28 cellular contexts compared by ENCODE assay signal in the genomic region with DNA sequence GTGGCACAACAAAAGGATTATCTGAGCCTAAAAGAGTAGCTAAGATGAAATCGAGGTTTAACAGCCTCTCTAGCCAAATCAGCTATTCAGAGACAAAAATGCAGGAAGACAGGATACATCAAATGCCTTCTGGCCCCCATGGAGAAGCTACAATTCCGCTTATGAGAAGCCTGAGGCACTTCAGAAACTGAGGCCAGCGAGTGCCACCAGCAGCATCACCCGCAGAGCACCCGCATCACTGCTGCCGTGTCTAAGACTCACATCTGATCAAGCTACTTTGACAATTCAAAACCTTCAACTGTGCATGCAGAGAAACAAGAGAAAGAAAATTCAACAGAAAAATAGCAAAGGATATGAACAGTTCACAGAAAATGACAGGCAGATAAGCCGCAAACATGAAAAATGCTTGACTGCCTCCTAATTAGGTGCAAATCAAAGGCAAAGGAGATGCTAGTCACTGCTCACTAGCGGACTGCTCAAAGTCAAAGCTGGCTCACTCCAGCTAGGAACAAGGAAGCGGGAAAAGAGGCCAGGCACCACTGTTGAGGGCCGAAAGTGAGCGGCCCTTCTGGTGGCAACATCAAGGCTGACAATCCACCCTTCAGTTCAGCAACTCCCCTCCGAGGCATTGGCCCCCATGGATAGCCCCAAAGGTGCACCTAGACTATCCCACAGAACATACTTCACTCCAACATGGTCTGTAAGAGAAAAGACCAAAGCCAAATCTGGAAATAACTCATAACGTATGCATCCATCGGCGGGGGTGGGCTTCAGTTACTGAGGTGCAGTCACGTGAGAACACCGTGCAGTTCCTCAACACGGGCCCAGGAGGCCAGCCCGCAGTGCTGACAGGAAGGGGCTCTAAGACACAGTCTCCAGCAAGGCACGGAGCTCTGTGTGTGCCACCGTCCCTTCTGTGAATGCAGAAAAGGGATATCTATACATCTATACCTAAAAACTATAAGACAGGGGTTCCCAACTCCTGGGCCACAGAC.
"Had no signal": no experiment of that assay in that cellular context is flagged by ENCODE, and none has a peak within 500 bp of the region (broad histone marks: within the 10 kb centered on the region; RNA-seq: fewer than 3 reads in every experiment).

No MANE protein-coding gene starts in this region.

- H3K36me3 ChIP-seq: WERI-Rb-1 had no signal

- ATAC-seq: activated CD4-positive, CD25-positive, alpha-beta regulatory T cell treated with anti-CD3 and anti-CD28 coated beads, Interleukin-2, amount 50 U/mL, for 24 hours; activated naive CD4-positive, alpha-beta T cell treated with anti-CD3 and anti-CD28 coated beads, Interleukin-2, amount 50 U/mL, for 72 hours; activated T-cell treated with anti-CD3 and anti-CD28 coated beads, Interleukin-2, amount 50 U/mL, for 72 hours; heart left ventricle; T-helper 17 cell had no signal

- H3K9me3 ChIP-seq: ascending aorta, breast epithelium, colonic mucosa, esophagus squamous epithelium, heart left ventricle had no signal

- H3K27ac ChIP-seq: ascending aorta, breast epithelium, cardiac muscle cell, colonic mucosa, epithelial cell of prostate, esophagus squamous epithelium, heart left ventricle, WERI-Rb-1 had no signal

- H3K27me3 ChIP-seq: ascending aorta, breast epithelium, cardiac muscle cell, colonic mucosa, esophagus squamous epithelium, heart left ventricle had no signal

- H3K4me3 ChIP-seq: ascending aorta, breast epithelium, cardiac muscle cell, colonic mucosa, esophagus squamous epithelium, heart left ventricle had no signal

- H3K4me1 ChIP-seq: ascending aorta, breast epithelium, colonic mucosa, esophagus squamous epithelium had no signal

- DNase-seq: activated B cell treated with CpG ODN at 0.5 μM for 24 hours; activated CD4-positive, alpha-beta memory T cell treated with anti-CD3 and anti-CD28 coated beads, Interleukin-2, amount 10 ng/mL, durations not matched to agents 7 days and 5 days; activated CD4-positive, alpha-beta T cell treated with anti-CD3 and anti-CD28 coated beads for 48 hours; activated CD8-positive, alpha-beta memory T cell treated with anti-CD3 and anti-CD28 coated beads, Interleukin-2, amount 50 U/mL, for 48 hours; activated gamma-delta T cell; activated naive CD4-positive, alpha-beta T cell; activated naive CD4-positive, alpha-beta T cell treated with anti-CD3 and anti-CD28 coated beads, Interleukin-2, amount 10 ng/mL, durations not matched to agents 7 days and 5 days; activated naive CD8-positive, alpha-beta T cell treated with anti-CD3 and anti-CD28 coated beads, Interleukin-2, amount 10 ng/mL, durations not matched to agents 7 days and 5 days; activated T-cell treated with anti-CD3 and anti-CD28 coated beads for 4 hours; activated T-cell treated with anti-CD3 and anti-CD28 coated beads, Interleukin-2, amount 50 U/mL, for 24 hours; activated T-cell treated with anti-CD3 and anti-CD28 coated beads, Interleukin-2, amount 50 U/mL, for 72 hours; central memory CD4-positive, alpha-beta T cell; cerebellar nuclear complex; colonic mucosa; effector CD8-positive, alpha-beta T cell; esophagus squamous epithelium; glutamatergic neuron; heart left ventricle; T-helper 1 cell; T-helper 17 cell; T1000; WERI-Rb-1 had no signal
